9 cellular contexts compared by ENCODE assay signal in genomic region chr9:99660191-99660636, GRCh38.
DNase-seq lines count a peak whose midpoint lies in the region; ATAC-seq and TF ChIP-seq lines count a peak whose summit lies in the region.
"Had no signal": no experiment of that assay in that cellular context is flagged by ENCODE, and none has a peak within 500 bp of the region (broad histone marks: within the 10 kb centered on the region; RNA-seq: fewer than 3 reads in every experiment).

No MANE protein-coding gene starts in this region.

- DNase-seq in lower lobe of right lung = peak; percentile 42
- no peak for DNase-seq in NCI-H128 (lab: John Stamatoyannopoulos, UW; ENCODE audit: unreplicated experiment)
- DNase-seq in activated CD4-positive, CD25-positive, alpha-beta regulatory T cell treated with anti-CD3 and anti-CD28 coated beads, Interleukin-2, amount 50 U/mL, for 72 hours = no peak
- no peak for DNase-seq in activated CD8-positive, alpha-beta memory T cell treated with anti-CD3 and anti-CD28 coated beads, Interleukin-2, amount 50 U/mL, for 4 hours
- DNase-seq in 8988T = no peak
- DNase-seq: left colon had no signal

- no peaks in the 10 kb centered on the region for H3K4me1 ChIP-seq in lower lobe of right lung

- intact Hi-C loops in lower lobe of right lung (cut with DNase I) = no loop called here

- no peak overlapping the region for H3K4me3 ChIP-seq in lower lobe of right lung

- no peak for TF ChIP-seq CTCF in lower lobe of right lung (IDR thresholded peaks at IDR 0.05)

- no peaks in the 10 kb centered on the region for H3K27me3 ChIP-seq in lower lobe of right lung (ENCODE audit: low read depth)

- no peak overlapping the region for H3K27ac ChIP-seq in lower lobe of right lung

- no peaks in the 10 kb centered on the region for H3K36me3 ChIP-seq in lower lobe of right lung

- ATAC-seq in GM18517 (IDR thresholded peaks at IDR 0.05; ENCODE audit: unreplicated experiment) (peak; percentile 92), GM21576 (IDR thresholded peaks at IDR 0.05; ENCODE audit: unreplicated experiment) (peak; percentile 92), HG03571 (IDR thresholded peaks at IDR 0.05; ENCODE audit: unreplicated experiment) (peak; percentile 87), lower lobe of right lung (peak; percentile 71 to 72)
- ATAC-seq: left colon had no signal

- no peaks in the 10 kb centered on the region for H3K9me3 ChIP-seq in lower lobe of right lung
